Comparison of ENCODE assay signal across 8 cellular contexts in the genomic region with DNA sequence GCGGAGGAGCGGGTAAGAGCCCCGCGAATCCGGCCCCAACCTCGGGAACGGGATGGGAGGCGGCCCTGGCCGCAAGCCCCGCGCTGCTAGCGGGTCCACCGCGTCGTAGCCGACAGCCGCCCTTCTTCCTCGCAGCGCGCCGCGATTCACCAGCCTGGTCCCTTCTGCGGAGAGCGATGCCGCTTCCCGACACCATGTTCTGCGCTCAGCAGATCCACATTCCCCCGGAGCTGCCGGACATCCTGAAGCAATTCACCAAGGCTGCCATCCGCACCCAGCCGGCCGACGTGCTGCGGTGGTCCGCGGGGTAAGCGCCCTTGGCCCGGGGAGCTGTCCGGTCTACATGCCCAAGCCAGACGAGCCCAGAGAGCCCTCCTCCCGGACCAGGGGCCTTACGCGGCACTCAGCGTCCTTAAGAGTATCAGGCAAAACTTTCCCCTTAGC. TPM values are rescaled to one million over a fixed set of nuclear protein-coding genes. Genes with fewer than 3 reads are reported as not detected.
DNase-seq lines count a peak whose midpoint lies in the region; ATAC-seq, FAIRE-seq and TF ChIP-seq lines count a peak whose summit lies in the region.

No MANE protein-coding gene starts in this region.

- peak overlapping the region; percentile 88 for H3K9ac ChIP-seq in adipocyte (ENCODE audit: low read length)
- peak overlapping the region in 3 of 5 donors; percentile 71 to 85 (median 82) for H3K9ac ChIP-seq in subcutaneous abdominal adipose tissue (ENCODE audit: low read length in 5 of 5)

- H3K4me1 ChIP-seq in adipocyte (ENCODE audit: control insufficient read depth, insufficient read depth, low read length) (peaks cover 21% of the 10 kb centered on the region), subcutaneous abdominal adipose tissue (ENCODE audit: control insufficient read depth in 5 of 5, insufficient read depth in 5 of 5, low read length in 5 of 5) (peaks cover 2 to 38% (median 20%) of the 10 kb centered on the region in 5 donors)

- intact Hi-C loops in CD4-positive, alpha-beta T cell (cut with DNase I, micrococcal nuclease), result loop anchor here in 1 of 2 experiments (2.0 kb wide), 2 partner anchors 87 to 191 kb away; a partner anchor contains a TSS

- H3K4me1 Mint-ChIP-seq in CD4-positive, alpha-beta T cell (ENCODE audit: low read depth), result peaks cover 66% of the 10 kb centered on the region

- H3K9me3 Mint-ChIP-seq in CD4-positive, alpha-beta T cell, result no peaks in the 10 kb centered on the region

- H3K27me3 ChIP-seq in CD4-positive, alpha-beta T cell (ENCODE audit: control insufficient read depth, insufficient read depth, low read length), result no peaks in the 10 kb centered on the region
- H3K27me3 ChIP-seq in adipocyte (replicated peaks; ENCODE audit: control insufficient read depth, insufficient read depth, low read length) (no peaks in the 10 kb centered on the region), subcutaneous abdominal adipose tissue (ENCODE audit: control insufficient read depth in 5 of 5, insufficient read depth in 4 of 5, low read length in 5 of 5) (no peaks in the 10 kb centered on the region)

- no peaks in the 10 kb centered on the region for H3K36me3 Mint-ChIP-seq in CD4-positive, alpha-beta T cell (ENCODE audit: low read depth)

- H3K4me3 ChIP-seq in adipocyte (ENCODE audit: low read length), result peak overlapping the region; percentile 90
- peak overlapping the region; percentile 8 to 84 (median 81) for H3K4me3 ChIP-seq in subcutaneous abdominal adipose tissue (ENCODE audit: low read depth in 1 of 5, low read length in 5 of 5)

- TF ChIP-seq CTCF in CD4-positive, alpha-beta T cell (IDR thresholded peaks at IDR 0.05), result no peak

- no peaks in the 10 kb centered on the region for H3K9me3 ChIP-seq in CD4-positive, alpha-beta T cell (ENCODE audit: control insufficient read depth, low read length)
- H3K9me3 ChIP-seq in adipocyte (ENCODE audit: control insufficient read depth, low read length) (no peaks in the 10 kb centered on the region), subcutaneous abdominal adipose tissue (ENCODE audit: control insufficient read depth in 5 of 5, low read length in 5 of 5) (no peaks in the 10 kb centered on the region)

- DNase-seq in CD4-positive, alpha-beta T cell, result peak in 2 of 10 experiments; percentile 21 to 47
- DNase-seq in adipocyte (ENCODE audit: low read depth) (no peak), islet precursor cell (peak; percentile 78), urothelium cell line (ENCODE audit: low spot score) (no peak), putamen (ENCODE audit: low spot score) (no peak)

- POLR2A ChIA-PET in CD4-positive, alpha-beta T cell (lab: Charles Lee), result interaction anchor here (0.8 kb wide), 1 partner anchor 9 kb away, joined by 3 read pairs; no protein-coding TSS in a partner anchor

- peak; percentile 53 for ATAC-seq in CD4-positive, alpha-beta T cell (ENCODE audit: poor library complexity)
- peak; percentile 49 for ATAC-seq in GM19397 (IDR thresholded peaks at IDR 0.05; ENCODE audit: unreplicated experiment)
- ATAC-seq in HG03378 (IDR thresholded peaks at IDR 0.05; ENCODE audit: unreplicated experiment), result peak; percentile 47

- peak overlapping the region; percentile 87 for H3K4me3 Mint-ChIP-seq in CD4-positive, alpha-beta T cell

- no peak overlapping the region for H3K27ac Mint-ChIP-seq in CD4-positive, alpha-beta T cell

- no peaks in the 10 kb centered on the region for H3K27me3 Mint-ChIP-seq in CD4-positive, alpha-beta T cell

- no peak overlapping the region for H3K27ac ChIP-seq in CD4-positive, alpha-beta T cell (ENCODE audit: low read depth, low read length)
- no peak overlapping the region for H3K27ac ChIP-seq in subcutaneous abdominal adipose tissue (ENCODE audit: low read depth, low read length)

- no peak for FAIRE-seq in urothelium cell line (lab: Jason Lieb, UNC)

- H3K36me3 ChIP-seq in adipocyte (ENCODE audit: control insufficient read depth, insufficient read depth, low read length, severe bottlenecking), result peaks cover 12% of the 10 kb centered on the region
- H3K36me3 ChIP-seq in subcutaneous abdominal adipose tissue (ENCODE audit: control insufficient read depth in 5 of 5, insufficient read depth in 5 of 5, low read length in 5 of 5), result peaks cover 0 to 12% (median 5%) of the 10 kb centered on the region in 5 donors

- CTCF ChIA-PET in CD4-positive, alpha-beta T cell (lab: Charles Lee), result interaction anchor here (1.0 kb wide), 1 partner anchor 9 kb away, joined by 3 read pairs; no protein-coding TSS in a partner anchor

RNA-seq across cellular contexts. Expression of a gene that starts 0.3 kb away (rescaled TPM):
- under 1 TPM; 0.42 to 0.58 TPM for total RNA-seq in CD4-positive, alpha-beta T cell
